Comparison of ENCODE assay signal across 8 cellular contexts in the genomic region with DNA sequence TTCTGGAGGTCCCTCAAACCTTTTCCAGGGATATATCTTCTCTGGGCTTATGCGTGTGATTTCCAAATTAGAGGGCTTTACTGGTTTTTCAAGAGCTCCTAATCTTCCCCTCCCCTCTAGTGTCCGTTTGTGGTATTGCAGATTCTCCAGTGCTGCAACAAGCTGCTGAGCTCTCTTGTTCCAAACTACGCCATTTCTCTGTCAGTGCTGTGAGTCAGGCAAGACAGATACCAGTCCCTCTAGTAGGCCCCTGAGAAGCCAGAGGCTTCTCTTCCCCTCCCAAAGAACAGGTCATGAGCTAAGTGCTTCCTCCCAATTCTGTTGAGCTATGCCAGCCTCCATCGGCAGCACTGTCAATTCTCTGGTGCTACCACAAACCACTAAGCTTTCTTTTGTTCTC.
DNase-seq lines count a peak whose midpoint lies in the region; ATAC-seq and TF ChIP-seq lines count a peak whose summit lies in the region.

No MANE protein-coding gene starts in this region.

- H3K4me1 ChIP-seq in Loucy (ENCODE audit: insufficient read depth, low read length, poor library complexity, severe bottlenecking) = peaks cover 19% of the 10 kb centered on the region

- H3K36me3 ChIP-seq in Loucy (ENCODE audit: insufficient read depth, low read length) (peaks cover 11% of the 10 kb centered on the region), brain microvascular endothelial cell (replicated peaks) (no peaks in the 10 kb centered on the region)

- H3K27ac ChIP-seq in brain microvascular endothelial cell = peak overlapping the region; percentile 1

- no peak overlapping the region for H3K9ac ChIP-seq in Loucy (ENCODE audit: low read depth, low read length, poor library complexity, severe bottlenecking)

- no peak overlapping the region for H2AFZ ChIP-seq in Loucy (ENCODE audit: low read length)

- peaks cover 5% of the 10 kb centered on the region for H3K36me3 Mint-ChIP-seq in T-helper 17 cell (ENCODE audit: low read depth)

- H3K79me2 ChIP-seq in Loucy (ENCODE audit: insufficient read depth, low read length) = no peaks in the 10 kb centered on the region

- no peak overlapping the region for H3K4me3 ChIP-seq in Loucy (ENCODE audit: low read length, poor library complexity, severe bottlenecking)
- no peak overlapping the region for H3K4me3 ChIP-seq in brain microvascular endothelial cell (ENCODE audit: low read depth, low read length)

- no peaks in the 10 kb centered on the region for H4K20me1 ChIP-seq in Loucy (ENCODE audit: insufficient read depth, low read length, poor library complexity, severe bottlenecking)

- H3K4me2 ChIP-seq in Loucy (ENCODE audit: low read depth, low read length, poor library complexity, severe bottlenecking) = no peak overlapping the region

- intact Hi-C loops in left colon (cut with DNase I, micrococcal nuclease) = no loop called here

- peak; percentile 84 for TF ChIP-seq CTCF in Loucy (conservative IDR thresholded peaks at IDR 0.05; ENCODE audit: low read length)
- TF ChIP-seq CTCF in brain microvascular endothelial cell (IDR thresholded peaks at IDR 0.05; ENCODE audit: low read depth, low read length, missing control alignments) = peak; percentile 91

- in situ Hi-C loops in brain microvascular endothelial cell (cut with HindIII; ENCODE audit: low pct_ligation_motif_present, low sequenced_read_pairs) = no loop called here

- no peaks in the 10 kb centered on the region for H3F3A ChIP-seq in Loucy (ENCODE audit: low read depth)

- H3K4me3 Mint-ChIP-seq in T-helper 17 cell = no peak overlapping the region

- H3K9me3 ChIP-seq in Loucy (ENCODE audit: insufficient read depth, low read depth, low read length) (peaks cover 7% of the 10 kb centered on the region; the same call in 1 of the 2 replicates), T-helper 17 cell (ENCODE audit: control insufficient read depth, low read length, poor library complexity, severe bottlenecking) (no peaks in the 10 kb centered on the region)

- ATAC-seq in T-helper 17 cell (peak; percentile 68), left colon (peak; percentile 49), HG02840 (IDR thresholded peaks at IDR 0.05; ENCODE audit: low FRiP score, unreplicated experiment) (no peak)

- no peaks in the 10 kb centered on the region for H3K27me3 Mint-ChIP-seq in T-helper 17 cell

- no peak overlapping the region for H3K27ac Mint-ChIP-seq in T-helper 17 cell

- peaks cover 5% of the 10 kb centered on the region for H3K4me1 Mint-ChIP-seq in T-helper 17 cell

- DNase-seq in GM04503 (ENCODE audit: low read depth) (peak; percentile 61), T-helper 17 cell (peak in 2 of 3 donors; percentile 10 to 51), brain microvascular endothelial cell (peak; percentile 95), left colon (peak; percentile 34 to 57), DMS79 (lab: John Stamatoyannopoulos, UW) (no peak)
- DNase-seq in stimulated activated CD8-positive, alpha-beta memory T cell treated with anti-CD3 and anti-CD28 coated beads, Interleukin-15, amount 100 ng/mL, for 48 hours (ENCODE audit: low read depth in 2 of 2) = peak; percentile 11 to 15

- H3K27me3 ChIP-seq in Loucy (ENCODE audit: insufficient read depth, low read length, poor library complexity, severe bottlenecking) (no peaks in the 10 kb centered on the region), brain microvascular endothelial cell (replicated peaks) (no peaks in the 10 kb centered on the region)

- no peaks in the 10 kb centered on the region for H3K9me2 ChIP-seq in Loucy (replicated peaks; ENCODE audit: low read depth, low read length)
